ENCODE assay signal across 23 cellular contexts in genomic region chr17:61755668-61756067, GRCh38.
"Had no signal": no experiment of that assay in that cellular context is flagged by ENCODE, and none has a peak within 500 bp of the region (broad histone marks: within the 10 kb centered on the region; RNA-seq: fewer than 3 reads in every experiment).

No MANE protein-coding gene starts in this region.

- H3K4me3 ChIP-seq: colonic mucosa, coronary artery, dorsolateral prefrontal cortex, esophagus muscularis mucosa, esophagus squamous epithelium, gastrocnemius medialis, gastroesophageal sphincter, heart left ventricle, heart right ventricle had no signal

- H3K9me3 ChIP-seq: colonic mucosa, esophagus muscularis mucosa, esophagus squamous epithelium, gastrocnemius medialis had no signal

- H3K4me1 ChIP-seq: colonic mucosa, esophagus muscularis mucosa, esophagus squamous epithelium, foreskin keratinocyte, gastrocnemius medialis, gastroesophageal sphincter, heart left ventricle, heart right ventricle had no signal

- H3K27ac ChIP-seq: colonic mucosa, coronary artery, dorsolateral prefrontal cortex, epithelial cell of prostate, esophagus muscularis mucosa, esophagus squamous epithelium, gastrocnemius medialis, gastroesophageal sphincter, heart left ventricle, heart right ventricle had no signal

- DNase-seq: colonic mucosa; cortex of kidney; dermis blood vessel endothelial cell; dorsolateral prefrontal cortex; effector CD4-positive, alpha-beta T cell; effector CD8-positive, alpha-beta T cell; effector memory CD4-positive, alpha-beta T cell; effector memory CD8-positive, alpha-beta T cell; endodermal cell; erythroblast; esophagus squamous epithelium; foreskin fibroblast; foreskin keratinocyte; foreskin melanocyte; gastrocnemius medialis; glutamatergic neuron; head of caudate nucleus; heart left ventricle; heart right ventricle had no signal

- H3K27me3 ChIP-seq: colonic mucosa, dorsolateral prefrontal cortex, esophagus muscularis mucosa, esophagus squamous epithelium, foreskin keratinocyte, gastrocnemius medialis, gastroesophageal sphincter, heart left ventricle, heart right ventricle had no signal

- H3K36me3 ChIP-seq: colonic mucosa, esophagus muscularis mucosa, esophagus squamous epithelium, gastrocnemius medialis, gastroesophageal sphincter, heart left ventricle, heart right ventricle had no signal
